In genomic region chr2:191983186-191983585, GRCh38 we compare ENCODE assay signal across 15 cellular contexts.
A peak's percentile ranks its signal among the peaks of the same experiment; 100 is the strongest.
DNase-seq lines count a peak whose midpoint lies in the region; TF ChIP-seq lines count a peak whose summit lies in the region.
"Had no signal": no experiment of that assay in that cellular context is flagged by ENCODE, and none has a peak within 500 bp of the region (broad histone marks: within the 10 kb centered on the region; RNA-seq: fewer than 3 reads in every experiment).

No MANE protein-coding gene starts in this region.

- H4K20me1 ChIP-seq in neural cell (ENCODE audit: insufficient read depth): no peaks in the 10 kb centered on the region
- H4K20me1 ChIP-seq in smooth muscle cell (ENCODE audit: low read depth): no peaks in the 10 kb centered on the region

- H3K27me3 ChIP-seq in neural cell (ENCODE audit: insufficient read depth, low read depth, low read length) (no peaks in the 10 kb centered on the region), uterus (no peaks in the 10 kb centered on the region), tibial artery (no peaks in the 10 kb centered on the region), smooth muscle cell (ENCODE audit: low read depth) (no peaks in the 10 kb centered on the region)
- H3K27me3 ChIP-seq: Peyer's patch had no signal

- no peaks in the 10 kb centered on the region for H3K9me2 ChIP-seq in neural cell (ENCODE audit: insufficient read depth, low read length)

- no peak overlapping the region for H3K4me2 ChIP-seq in neural cell (ENCODE audit: low read length)
- no peak overlapping the region for H3K4me2 ChIP-seq in smooth muscle cell

- no peak for TF ChIP-seq RAD21 in neural cell (conservative IDR thresholded peaks at IDR 0.05)

- H3K36me3 ChIP-seq in neural cell (ENCODE audit: insufficient read depth, low read length) (no peaks in the 10 kb centered on the region), uterus (no peaks in the 10 kb centered on the region), tibial artery (no peaks in the 10 kb centered on the region), smooth muscle cell (ENCODE audit: low read depth) (no peaks in the 10 kb centered on the region)
- H3K36me3 ChIP-seq: HAP-1, Peyer's patch had no signal

- DNase-seq in DMS53 (lab: John Stamatoyannopoulos, UW) (peak; percentile 71), NCI-H146 treated with DMSO at 0.1 percent for 48 hours (lab: John Stamatoyannopoulos, UW; ENCODE audit: unreplicated experiment) (peak; percentile 74), RWPE1 (ENCODE audit: low spot score) (peak; percentile 17), NCI-H128 (lab: John Stamatoyannopoulos, UW; ENCODE audit: unreplicated experiment) (no peak), uterus (no peak), tibial artery (no peak), smooth muscle cell (lab: John Stamatoyannopoulos, UW; ENCODE audit: unreplicated experiment) (no peak)
- DNase-seq: CD4-positive, alpha-beta T cell; IMR-90; MV-4-11; NCI-H526 treated with DMSO at 0.1 percent for 48 hours; Peyer's patch; T-helper 2 cell had no signal

- TF ChIP-seq POLR2A in uterus (IDR thresholded peaks at IDR 0.05): no peak

- intact Hi-C loops in uterus (cut with DNase I; ENCODE audit: low total_unique reads): no loop called here
- intact Hi-C loops in tibial artery (cut with DNase I; ENCODE audit: low total_unique reads): no loop called here

- TF ChIP-seq CTCF in RWPE1 (conservative IDR thresholded peaks at IDR 0.05; ENCODE audit: low read depth) (no peak), neural cell (IDR thresholded peaks at IDR 0.05; ENCODE audit: poor library complexity, severe bottlenecking) (no peak), uterus (IDR thresholded peaks at IDR 0.05) (no peak), tibial artery (IDR thresholded peaks at IDR 0.05) (no peak), smooth muscle cell (IDR thresholded peaks at IDR 0.05; ENCODE audit: borderline replicate concordance, insufficient read depth, poor library complexity, severe bottlenecking) (no peak)

- H2AFZ ChIP-seq in neural cell (ENCODE audit: low read depth, low read length) (no peak overlapping the region), smooth muscle cell (ENCODE audit: low read depth) (no peak overlapping the region)

- H3K27ac ChIP-seq in RWPE1: no peak overlapping the region
- peak overlapping the region; percentile 54 for H3K27ac ChIP-seq in neural cell (ENCODE audit: low read length)
- no peak overlapping the region for H3K27ac ChIP-seq in uterus
- H3K27ac ChIP-seq in tibial artery: no peak overlapping the region
- H3K27ac ChIP-seq in smooth muscle cell (ENCODE audit: low read depth): no peak overlapping the region
- H3K27ac ChIP-seq: Peyer's patch had no signal

- H3K4me1 ChIP-seq in uterus: no peaks in the 10 kb centered on the region
- H3K4me1 ChIP-seq in tibial artery: no peaks in the 10 kb centered on the region
- no peaks in the 10 kb centered on the region for H3K4me1 ChIP-seq in smooth muscle cell (ENCODE audit: low read depth)
- H3K4me1 ChIP-seq: Peyer's patch had no signal

- TF ChIP-seq EP300 in neural cell (conservative IDR thresholded peaks at IDR 0.05; ENCODE audit: poor library complexity, severe bottlenecking): peak; percentile 96

- no peaks in the 10 kb centered on the region for H3K9me3 ChIP-seq in neural cell (ENCODE audit: low read length)
- H3K9me3 ChIP-seq in uterus: no peaks in the 10 kb centered on the region
- H3K9me3 ChIP-seq in tibial artery: no peaks in the 10 kb centered on the region
- H3K9me3 ChIP-seq in smooth muscle cell (replicated peaks; ENCODE audit: low read depth): no peaks in the 10 kb centered on the region
- H3K9me3 ChIP-seq: HAP-1, Peyer's patch had no signal

- no peak overlapping the region for H3K9ac ChIP-seq in neural cell (ENCODE audit: low read length)
- no peak overlapping the region for H3K9ac ChIP-seq in smooth muscle cell (ENCODE audit: low read depth)

- peak overlapping the region; percentile 20 for H3K4me3 ChIP-seq in neural cell (ENCODE audit: low read length)
- no peak overlapping the region for H3K4me3 ChIP-seq in uterus
- H3K4me3 ChIP-seq in tibial artery: no peak overlapping the region
- no peak overlapping the region for H3K4me3 ChIP-seq in smooth muscle cell
- H3K4me3 ChIP-seq: HAP-1, Peyer's patch had no signal

- CTCF ChIA-PET in RWPE1 (lab: Yijun Ruan, JAX): no interaction called here

- H3K79me2 ChIP-seq in neural cell (replicated peaks; ENCODE audit: insufficient read depth, low read length): no peaks in the 10 kb centered on the region
- H3K79me2 ChIP-seq in smooth muscle cell (ENCODE audit: low read depth): no peaks in the 10 kb centered on the region

- H3F3A ChIP-seq in neural cell (ENCODE audit: insufficient read depth, low read length, poor library complexity, severe bottlenecking): no peaks in the 10 kb centered on the region
- no peaks in the 10 kb centered on the region for H3F3A ChIP-seq in smooth muscle cell (ENCODE audit: low read depth)

- POLR2A ChIA-PET in RWPE1 (lab: Yijun Ruan, JAX; ENCODE audit: low non-redundant PET): no interaction called here

TF ChIP-seq in neural cell, 6 proteins besides CTCF, POLR2A, EP300 and RAD21:
- TF ChIP-seq EZH2 (IDR thresholded peaks at IDR 0.05; ENCODE audit: borderline replicate concordance, insufficient read depth, low read length, poor library complexity, severe bottlenecking) (no peak), MXI1 (conservative IDR thresholded peaks at IDR 0.05; ENCODE audit: poor library complexity, severe bottlenecking) (no peak), SMC3 (conservative IDR thresholded peaks at IDR 0.05; ENCODE audit: poor library complexity) (no peak), TAF1 (IDR thresholded peaks at IDR 0.05; ENCODE audit: low read depth) (no peak), POLR2AphosphoS5 (IDR thresholded peaks at IDR 0.05) (peak; percentile 56), REST (IDR thresholded peaks at IDR 0.05; ENCODE audit: borderline replicate concordance) (peak; percentile 76)
TF ChIP-seq in neural cell: peak in this region for 2.

Comparison
In these comparisons a context has a peak if more than half of its experiments do, and no peak if none do; other contexts are left out.
1. DNase-seq: peak in DMS53 (single experiment), NCI-H146 treated with DMSO at 0.1 percent for 48 hours (single experiment) and RWPE1 (single experiment); none in NCI-H128 (single experiment), uterus (0 of 2), tibial artery (0 of 2) and smooth muscle cell (single experiment).